In genomic region chr16:1771072-1771863, GRCh38 we compare ENCODE assay signal across 1 cellular context.
TF ChIP-seq lines count a peak whose summit lies in the region.

NME3 (minus strand) TSS chr16:1771543; CDS start chr16:1771534, 9 bp downstream.

TF ChIP-seq in SK-N-SH treated with all-trans-retinoic acid at 6 μM for 48 hours, 23 proteins besides CTCF, POLR2A, EP300 and RAD21 (continued from another document):
- TF ChIP-seq POU6F1 (CRISPR knock-in tag; IDR thresholded peaks at IDR 0.05; ENCODE audit: borderline replicate concordance, low read depth) = no peak
- TF ChIP-seq, protein P1, sequence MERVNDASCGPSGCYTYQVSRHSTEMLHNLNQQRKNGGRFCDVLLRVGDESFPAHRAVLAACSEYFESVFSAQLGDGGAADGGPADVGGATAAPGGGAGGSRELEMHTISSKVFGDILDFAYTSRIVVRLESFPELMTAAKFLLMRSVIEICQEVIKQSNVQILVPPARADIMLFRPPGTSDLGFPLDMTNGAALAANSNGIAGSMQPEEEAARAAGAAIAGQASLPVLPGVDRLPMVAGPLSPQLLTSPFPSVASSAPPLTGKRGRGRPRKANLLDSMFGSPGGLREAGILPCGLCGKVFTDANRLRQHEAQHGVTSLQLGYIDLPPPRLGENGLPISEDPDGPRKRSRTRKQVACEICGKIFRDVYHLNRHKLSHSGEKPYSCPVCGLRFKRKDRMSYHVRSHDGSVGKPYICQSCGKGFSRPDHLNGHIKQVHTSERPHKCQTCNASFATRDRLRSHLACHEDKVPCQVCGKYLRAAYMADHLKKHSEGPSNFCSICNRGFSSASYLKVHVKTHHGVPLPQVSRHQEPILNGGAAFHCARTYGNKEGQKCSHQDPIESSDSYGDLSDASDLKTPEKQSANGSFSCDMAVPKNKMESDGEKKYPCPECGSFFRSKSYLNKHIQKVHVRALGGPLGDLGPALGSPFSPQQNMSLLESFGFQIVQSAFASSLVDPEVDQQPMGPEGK (CRISPR knock-in tag; IDR thresholded peaks at IDR 0.05; ENCODE audit: borderline replicate concordance) = no peak
- no peak for TF ChIP-seq BACH2 (CRISPR knock-in tag; IDR thresholded peaks at IDR 0.05; ENCODE audit: borderline replicate concordance)
